In the genomic region with DNA sequence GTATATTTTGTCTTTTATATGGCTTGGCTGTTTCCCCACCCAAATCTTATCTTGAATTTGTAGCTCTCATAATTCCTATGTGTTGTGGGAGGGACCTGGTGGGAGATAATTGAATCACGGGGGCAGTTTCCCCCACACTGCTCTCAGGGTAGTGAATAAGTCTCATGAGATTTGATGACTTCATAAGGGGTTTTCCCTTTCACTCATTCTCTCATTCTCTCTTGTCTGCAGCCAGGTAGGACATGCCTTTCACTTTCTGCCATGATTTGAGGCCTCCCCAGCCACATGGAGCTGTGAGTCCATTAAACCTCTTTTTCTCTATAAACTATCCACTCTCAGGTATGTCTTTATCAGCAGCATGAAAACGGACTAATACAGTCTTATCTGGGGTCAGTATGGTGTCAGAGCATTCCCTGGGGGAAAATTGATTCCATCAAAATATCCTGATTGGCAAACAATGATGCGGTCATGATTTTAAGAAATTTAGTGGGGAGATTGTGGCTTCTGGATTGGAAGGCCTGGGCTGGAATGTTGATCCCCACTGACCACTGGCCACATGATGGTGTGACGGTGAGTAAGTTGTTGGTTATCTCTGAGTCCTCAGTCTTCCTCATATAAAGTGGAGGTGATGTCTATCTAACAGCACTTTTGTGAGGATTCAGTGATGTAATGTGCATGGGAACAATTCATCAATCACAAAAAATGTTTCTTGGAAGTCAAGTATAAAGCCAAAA, we compare ENCODE assay signal across 9 cellular contexts. TPM values are rescaled to one million over a fixed set of nuclear protein-coding genes. Genes with fewer than 3 reads are reported as not detected.
A peak's percentile ranks its signal among the peaks of the same experiment; 100 is the strongest.
DNase-seq lines count a peak whose midpoint lies in the region; ATAC-seq lines count a peak whose summit lies in the region.
"Had no signal": no experiment of that assay in that cellular context is flagged by ENCODE, and none has a peak within 500 bp of the region (broad histone marks: within the 10 kb centered on the region; RNA-seq: fewer than 3 reads in every experiment).

No MANE protein-coding gene starts in this region.

- no peak for DNase-seq in activated CD8-positive, alpha-beta memory T cell treated with anti-CD3 and anti-CD28 coated beads, Interleukin-2, amount 10 ng/mL, durations not matched to agents 7 days and 5 days
- DNase-seq in activated CD8-positive, alpha-beta memory T cell treated with anti-CD3 and anti-CD28 coated beads for 24 hours = no peak
- DNase-seq in activated T-helper 9 cell treated with anti-CD3 and anti-CD28 coated beads, Interleukin-2, amount 50 U/mL, for 16 hours (ENCODE audit: low read depth) = peak; percentile 13
- DNase-seq in stimulated activated CD8-positive, alpha-beta memory T cell treated with anti-CD3 and anti-CD28 coated beads, Interleukin-4, amount 100 ng/mL, for 24 hours (ENCODE audit: low read depth) = peak; percentile 17
- no peak for DNase-seq in GM19238 (ENCODE audit: insufficient read length, low spot score)
- no peak for DNase-seq in SIG-M5 (lab: John Stamatoyannopoulos, UW)
- no peak for DNase-seq in retina
- DNase-seq: ovary had no signal

- peak; percentile 59 for ATAC-seq in activated CD8-positive, alpha-beta memory T cell treated with anti-CD3 and anti-CD28 coated beads, Interleukin-2, amount 10 ng/mL, durations not matched to agents 7 days and 5 days
- ATAC-seq in HG03045 (IDR thresholded peaks at IDR 0.05; ENCODE audit: unreplicated experiment) = peak; percentile 74

- H3K9me3 Mint-ChIP-seq in activated CD8-positive, alpha-beta memory T cell treated with anti-CD3 and anti-CD28 coated beads, Interleukin-2, amount 10 ng/mL, durations not matched to agents 7 days and 5 days (ENCODE audit: low read depth) = no peaks in the 10 kb centered on the region

- peaks cover 24% of the 10 kb centered on the region for H3K4me1 Mint-ChIP-seq in activated CD8-positive, alpha-beta memory T cell treated with anti-CD3 and anti-CD28 coated beads, Interleukin-2, amount 10 ng/mL, durations not matched to agents 7 days and 5 days

- peaks cover 2% of the 10 kb centered on the region for H3K36me3 Mint-ChIP-seq in activated CD8-positive, alpha-beta memory T cell treated with anti-CD3 and anti-CD28 coated beads, Interleukin-2, amount 10 ng/mL, durations not matched to agents 7 days and 5 days

- peaks cover 17% of the 10 kb centered on the region for H3K27me3 Mint-ChIP-seq in activated CD8-positive, alpha-beta memory T cell treated with anti-CD3 and anti-CD28 coated beads, Interleukin-2, amount 10 ng/mL, durations not matched to agents 7 days and 5 days

- CTCF ChIA-PET in activated CD8-positive, alpha-beta memory T cell treated with anti-CD3 and anti-CD28 coated beads, Interleukin-2, amount 10 ng/mL, durations not matched to agents 7 days and 5 days (lab: Charles Lee) = interaction anchor here (1.2 kb wide), 1 partner anchor 24 kb away, joined by 3 read pairs; no protein-coding TSS in a partner anchor

- H3K4me3 Mint-ChIP-seq in activated CD8-positive, alpha-beta memory T cell treated with anti-CD3 and anti-CD28 coated beads, Interleukin-2, amount 10 ng/mL, durations not matched to agents 7 days and 5 days = no peak overlapping the region

- no peak overlapping the region for H3K27ac Mint-ChIP-seq in activated CD8-positive, alpha-beta memory T cell treated with anti-CD3 and anti-CD28 coated beads, Interleukin-2, amount 10 ng/mL, durations not matched to agents 7 days and 5 days

RNA-seq across cellular contexts. Expression of a gene that starts 27.5 kb away (rescaled TPM):
- total RNA-seq in activated CD8-positive, alpha-beta memory T cell treated with anti-CD3 and anti-CD28 coated beads, Interleukin-2, amount 10 ng/mL, durations not matched to agents 7 days and 5 days = 100 to 1,000 TPM; 120 to 143 TPM

Comparison
In these comparisons a context has a peak if more than half of its experiments do, and no peak if none do; other contexts are left out.
1. DNase-seq: peak in activated T-helper 9 cell treated with anti-CD3 and anti-CD28 coated beads, Interleukin-2, amount 50 U/mL, for 16 hours (single experiment) and stimulated activated CD8-positive, alpha-beta memory T cell treated with anti-CD3 and anti-CD28 coated beads, Interleukin-4, amount 100 ng/mL, for 24 hours (single experiment); none in activated CD8-positive, alpha-beta memory T cell treated with anti-CD3 and anti-CD28 coated beads, Interleukin-2, amount 10 ng/mL, durations not matched to agents 7 days and 5 days (single experiment), activated CD8-positive, alpha-beta memory T cell treated with anti-CD3 and anti-CD28 coated beads for 24 hours (single experiment), GM19238 (single experiment), SIG-M5 (single experiment) and retina (single experiment).